16 cellular contexts compared by ENCODE assay signal in the genomic region with DNA sequence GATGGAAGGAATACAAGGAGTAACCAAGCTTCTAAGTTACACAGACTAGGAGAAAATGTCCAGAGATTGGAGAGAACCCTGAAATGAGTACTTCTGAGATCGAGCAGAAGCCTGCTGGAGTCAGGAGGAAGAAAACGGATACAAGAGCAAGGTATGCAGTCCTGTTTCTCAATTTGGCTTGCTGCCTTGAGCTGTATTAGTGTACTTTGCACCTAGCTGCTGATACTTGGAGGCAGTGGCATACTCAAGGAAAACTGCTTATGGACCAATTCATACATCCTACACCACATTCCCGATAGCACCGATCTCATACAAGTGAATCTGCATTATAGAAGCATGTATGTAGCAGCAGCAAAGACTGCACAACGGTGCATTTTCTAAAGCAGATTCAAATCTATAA. TPM values are rescaled to one million over a fixed set of nuclear protein-coding genes. Genes with fewer than 3 reads are reported as not detected.
A peak's percentile ranks its signal among the peaks of the same experiment; 100 is the strongest.
DNase-seq lines count a peak whose midpoint lies in the region; ATAC-seq, FAIRE-seq and TF ChIP-seq lines count a peak whose summit lies in the region.
"Had no signal": no experiment of that assay in that cellular context is flagged by ENCODE, and none has a peak within 500 bp of the region (broad histone marks: within the 10 kb centered on the region; RNA-seq: fewer than 3 reads in every experiment).

No MANE protein-coding gene starts in this region.

- H3K27ac ChIP-seq in CD8-positive, alpha-beta memory T cell (ENCODE audit: low read depth, low read length) = no peak overlapping the region
- H3K27ac ChIP-seq in HEK293 (ENCODE audit: extremely low read depth, low read depth, low read length) (no peak overlapping the region), breast epithelium (no peak overlapping the region)
- peak overlapping the region; percentile 5 for H3K27ac ChIP-seq in naive thymus-derived CD4-positive, alpha-beta T cell (ENCODE audit: low read depth, low read length)
- H3K27ac ChIP-seq: RWPE1 had no signal

- no peak overlapping the region for H3K4me3 ChIP-seq in CD8-positive, alpha-beta memory T cell (ENCODE audit: low read length)
- H3K4me3 ChIP-seq in HEK293 (ENCODE audit: low read depth, low read length) = no peak overlapping the region
- H3K4me3 ChIP-seq in bronchial epithelial cell (ENCODE audit: low read depth, low read length) = no peak overlapping the region
- H3K4me3 ChIP-seq in naive thymus-derived CD4-positive, alpha-beta T cell (ENCODE audit: low read length) = no peak overlapping the region
- no peak overlapping the region for H3K4me3 ChIP-seq in breast epithelium

- no peak for FAIRE-seq in bronchial epithelial cell (lab: Jason Lieb, UNC)

- no peak for TF ChIP-seq POLR2A in breast epithelium (IDR thresholded peaks at IDR 0.05)

- no peak for DNase-seq in CD8-positive, alpha-beta memory T cell
- DNase-seq in bronchial epithelial cell (ENCODE audit: low read depth) = peak; percentile 11
- no peak for DNase-seq in naive thymus-derived CD4-positive, alpha-beta T cell
- DNase-seq in NK-92 treated with Interleukin-12 subunit alpha and Interleukin-12 subunit beta, amount 100 ng/mL, for 24 hours (lab: John Stamatoyannopoulos, UW) = no peak
- DNase-seq in breast epithelium (ENCODE audit: low spot score in 2 of 2) = no peak
- no peak for DNase-seq in type B pancreatic cell (ENCODE audit: extremely low spot score, unreplicated experiment)
- DNase-seq: activated CD4-positive, alpha-beta T cell treated with anti-CD3 and anti-CD28 coated beads, Interleukin-2, amount 50 U/mL, for 4 hours; amniotic stem cell; cerebellar nuclear complex; HCEC 1CT; NCI-H1436 treated with DMSO at 0.1 percent for 48 hours; stimulated activated CD4-positive, alpha-beta T cell treated with anti-CD3 and anti-CD28 coated beads, Interleukin-4, amount 100 ng/mL, for 24 hours had no signal

- peaks cover 4 to 31% (median 10%) of the 10 kb centered on the region in 3 donors for H3K36me3 Mint-ChIP-seq in CD8-positive, alpha-beta memory T cell
- H3K36me3 Mint-ChIP-seq in naive thymus-derived CD4-positive, alpha-beta T cell = peaks cover 0 to 28% (median 17%) of the 10 kb centered on the region in 5 donors
- H3K36me3 Mint-ChIP-seq in type B pancreatic cell = peaks cover 6% of the 10 kb centered on the region

- intact Hi-C loops in naive thymus-derived CD4-positive, alpha-beta T cell (cut with micrococcal nuclease) = loop anchor here (2.0 kb wide), 2 partner anchors 15 kb away; a partner anchor contains a TSS
- intact Hi-C loops in breast epithelium (cut with DNase I; ENCODE audit: low total_unique reads) = no loop called here

- no peak for TF ChIP-seq CTCF in HEK293 (tag by site-specific recombination; IDR thresholded peaks at IDR 0.05)
- no peak for TF ChIP-seq CTCF in bronchial epithelial cell (IDR thresholded peaks at IDR 0.05; ENCODE audit: insufficient read depth, low read length, severe bottlenecking)
- no peak for TF ChIP-seq CTCF in breast epithelium (IDR thresholded peaks at IDR 0.05)
- no peak for TF ChIP-seq CTCF in type B pancreatic cell (conservative IDR thresholded peaks at IDR 0.05)

- no peaks in the 10 kb centered on the region for H3K27me3 ChIP-seq in CD8-positive, alpha-beta memory T cell (ENCODE audit: insufficient read depth, low read length, poor library complexity, severe bottlenecking)
- H3K27me3 ChIP-seq in bronchial epithelial cell (ENCODE audit: control insufficient read depth, insufficient read depth, low read length) (no peaks in the 10 kb centered on the region), breast epithelium (no peaks in the 10 kb centered on the region)
- no peaks in the 10 kb centered on the region for H3K27me3 ChIP-seq in naive thymus-derived CD4-positive, alpha-beta T cell (ENCODE audit: control insufficient read depth in 2 of 2, insufficient read depth in 2 of 2, low read length in 2 of 2)

- H3K9me3 Mint-ChIP-seq in CD8-positive, alpha-beta memory T cell = no peaks in the 10 kb centered on the region
- peaks cover 0 to 4% (median 0%) of the 10 kb centered on the region in 11 donors for H3K9me3 Mint-ChIP-seq in naive thymus-derived CD4-positive, alpha-beta T cell
- no peaks in the 10 kb centered on the region for H3K9me3 Mint-ChIP-seq in type B pancreatic cell
- H3K9me3 Mint-ChIP-seq: activated T-helper 1 cell treated with anti-CD3 and anti-CD28 coated beads, Interleukin-12 subunit alpha, Interleukin-12 subunit beta, Interleukin-2, Interleukin-4 antibody, amounts not matched to agents 30 ng/mL and 10 ng/mL and 1 ng/mL, durations not matched to agents 14 hours and 24 hours and 36 hours had no signal

- peaks cover 92% of the 10 kb centered on the region for H3K4me1 ChIP-seq in CD8-positive, alpha-beta memory T cell (ENCODE audit: insufficient read depth, low read length)
- peaks cover 2% of the 10 kb centered on the region; the same call in 1 of the 2 replicates for H3K4me1 ChIP-seq in HEK293 (ENCODE audit: control insufficient read depth, insufficient read depth, low read length)
- H3K4me1 ChIP-seq in naive thymus-derived CD4-positive, alpha-beta T cell (ENCODE audit: control insufficient read depth in 2 of 2, insufficient read depth in 2 of 2, low read length in 2 of 2) = peaks cover 47 to 80% of the 10 kb centered on the region in 2 donors
- no peaks in the 10 kb centered on the region for H3K4me1 ChIP-seq in breast epithelium

- H3K36me3 ChIP-seq in CD8-positive, alpha-beta memory T cell (ENCODE audit: insufficient read depth, low read length) = no peaks in the 10 kb centered on the region
- H3K36me3 ChIP-seq in HEK293 (ENCODE audit: control insufficient read depth in 2 of 2, insufficient read depth in 1 of 2, low read length in 2 of 2) (no peaks in the 10 kb centered on the region), bronchial epithelial cell (ENCODE audit: control insufficient read depth, insufficient read depth, low read length) (no peaks in the 10 kb centered on the region), breast epithelium (no peaks in the 10 kb centered on the region)
- no peaks in the 10 kb centered on the region for H3K36me3 ChIP-seq in naive thymus-derived CD4-positive, alpha-beta T cell (ENCODE audit: control insufficient read depth in 2 of 3, insufficient read depth in 3 of 3, low read length in 3 of 3)

- no peak for ATAC-seq in naive thymus-derived CD4-positive, alpha-beta T cell
- no peak for ATAC-seq in HG03432 (IDR thresholded peaks at IDR 0.05; ENCODE audit: unreplicated experiment)

- CTCF ChIA-PET in CD8-positive, alpha-beta memory T cell (lab: Charles Lee) = interaction anchor here (1.2 to 1.4 kb wide), 2 partner anchors 8 to 16 kb away, joined by 4 to 6 read pairs; no protein-coding TSS in a partner anchor
- CTCF ChIA-PET in HEK293 (lab: Yijun Ruan, JAX) = no interaction called here
- CTCF ChIA-PET in naive thymus-derived CD4-positive, alpha-beta T cell (lab: Charles Lee) = interaction anchor here (0.7 to 0.9 kb wide), 2 partner anchors 28 to 707 kb away, joined by 3 read pairs; no protein-coding TSS in a partner anchor

- H3K4me1 Mint-ChIP-seq in CD8-positive, alpha-beta memory T cell = peaks cover 91 to 98% (median 98%) of the 10 kb centered on the region in 3 donors
- H3K4me1 Mint-ChIP-seq in naive thymus-derived CD4-positive, alpha-beta T cell = peaks cover 62 to 97% (median 93%) of the 10 kb centered on the region in 7 donors
- peaks cover 7% of the 10 kb centered on the region for H3K4me1 Mint-ChIP-seq in type B pancreatic cell (ENCODE audit: unreplicated experiment)

- POLR2A ChIA-PET in CD8-positive, alpha-beta memory T cell (lab: Charles Lee) = no interaction called here
- POLR2A ChIA-PET in HEK293 (lab: Yijun Ruan, JAX) = no interaction called here
- POLR2A ChIA-PET in naive thymus-derived CD4-positive, alpha-beta T cell (lab: Charles Lee) = interaction anchor here (0.8 to 3.0 kb wide), 5 partner anchors 8 to 40 kb away, joined by 3 to 17 read pairs (median 6); no protein-coding TSS in a partner anchor

- no peaks in the 10 kb centered on the region for H3K9me3 ChIP-seq in CD8-positive, alpha-beta memory T cell (ENCODE audit: low read length)
- H3K9me3 ChIP-seq in HEK293 (ENCODE audit: control insufficient read depth, insufficient read depth, low read depth, low read length) = no peaks in the 10 kb centered on the region
- no peaks in the 10 kb centered on the region for H3K9me3 ChIP-seq in naive thymus-derived CD4-positive, alpha-beta T cell (ENCODE audit: control insufficient read depth in 2 of 3, low read length in 3 of 3)
- H3K9me3 ChIP-seq in breast epithelium = no peaks in the 10 kb centered on the region

- peak overlapping the region in 6 of 7 donors; percentile 35 to 80 (median 57) for H3K4me3 Mint-ChIP-seq in CD8-positive, alpha-beta memory T cell
- H3K4me3 Mint-ChIP-seq in naive thymus-derived CD4-positive, alpha-beta T cell = peak overlapping the region in 4 of 10 donors; percentile 10 to 70 (median 38)
- H3K4me3 Mint-ChIP-seq in type B pancreatic cell = no peak overlapping the region
- H3K4me3 Mint-ChIP-seq: activated T-helper 1 cell treated with anti-CD3 and anti-CD28 coated beads, Interleukin-12 subunit alpha, Interleukin-12 subunit beta, Interleukin-2, Interleukin-4 antibody, amounts not matched to agents 30 ng/mL and 10 ng/mL and 1 ng/mL, durations not matched to agents 14 hours and 24 hours and 36 hours had no signal

- H3K27ac Mint-ChIP-seq in CD8-positive, alpha-beta memory T cell = peak overlapping the region; percentile 19 to 90 (median 76)
- peak overlapping the region in 8 of 9 donors; percentile 44 to 91 (median 79) for H3K27ac Mint-ChIP-seq in naive thymus-derived CD4-positive, alpha-beta T cell
- H3K27ac Mint-ChIP-seq in type B pancreatic cell = no peak overlapping the region
- H3K27ac Mint-ChIP-seq: activated T-helper 1 cell treated with anti-CD3 and anti-CD28 coated beads, Interleukin-12 subunit alpha, Interleukin-12 subunit beta, Interleukin-2, Interleukin-4 antibody, amounts not matched to agents 30 ng/mL and 10 ng/mL and 1 ng/mL, durations not matched to agents 14 hours and 24 hours and 36 hours had no signal

- no peaks in the 10 kb centered on the region for H3K27me3 Mint-ChIP-seq in CD8-positive, alpha-beta memory T cell
- H3K27me3 Mint-ChIP-seq in naive thymus-derived CD4-positive, alpha-beta T cell = no peaks in the 10 kb centered on the region
- no peaks in the 10 kb centered on the region for H3K27me3 Mint-ChIP-seq in type B pancreatic cell

TF ChIP-seq in HEK293, 187 proteins besides CTCF, POLR2A, EP300 and RAD21 (continues in another document):
- TF ChIP-seq MZF1 (tag by site-specific recombination; IDR thresholded peaks at IDR 0.05; ENCODE audit: borderline replicate concordance) (no peak), ZNF596 (tag by site-specific recombination; IDR thresholded peaks at IDR 0.05) (no peak), ZBTB17 (tag by site-specific recombination; IDR thresholded peaks at IDR 0.05) (peak; percentile 41; the same call in 1 of the 2 replicates)

RNA-seq across cellular contexts. Expression of a gene that starts 14.4 kb away (rescaled TPM):
- total RNA-seq in CD8-positive, alpha-beta memory T cell = 100 to 1,000 TPM; 116 to 130 TPM
- polyA plus RNA-seq in CD8-positive, alpha-beta memory T cell = 120 TPM
- total RNA-seq in bronchial epithelial cell (17.9 and 24.5 TPM in 2 replicates), breast epithelium (10 to 100 TPM; 15.1 to 36.6 (median 33.1) TPM), type B pancreatic cell (ENCODE audit: low replicate concordance) (15.7 and 26.3 TPM in 2 replicates)
- total RNA-seq in naive thymus-derived CD4-positive, alpha-beta T cell = 100 to 1,000 TPM; 110 to 152 (median 140) TPM
- 10 to 100 TPM; 40.9 to 43.5 TPM for polyA plus RNA-seq in naive thymus-derived CD4-positive, alpha-beta T cell
